Comparison of ENCODE assay signal across 20 cellular contexts in genomic region chr4:94284889-94285288, GRCh38. TPM values are rescaled to one million over a fixed set of nuclear protein-coding genes. Genes with fewer than 3 reads are reported as not detected.
"Had no signal": no experiment of that assay in that cellular context is flagged by ENCODE, and none has a peak within 500 bp of the region (broad histone marks: within the 10 kb centered on the region; RNA-seq: fewer than 3 reads in every experiment).

No MANE protein-coding gene starts in this region.

- DNase-seq: activated CD4-positive, alpha-beta T cell treated with anti-CD3 and anti-CD28 coated beads, Interleukin-2, amount 50 U/mL, for 1 hour; activated gamma-delta T cell; activated naive CD8-positive, alpha-beta T cell treated with anti-CD3 and anti-CD28 coated beads, Interleukin-2, amount 10 ng/mL, durations not matched to agents 7 days and 5 days; activated T-cell treated with anti-CD3 and anti-CD28 coated beads, Interleukin-2, amount 50 U/mL, for 4 hours; anterior cingulate cortex; cerebellar nuclear complex; effector memory CD8-positive, alpha-beta T cell; kidney glomerular epithelial cell; lower lobe of right lung; ovary; stimulated activated CD4-positive, alpha-beta T cell treated with anti-CD3 and anti-CD28 coated beads, Interleukin-12 subunit alpha, Interleukin-12 subunit beta, amount 100 ng/mL, for 4 hours; stimulated activated naive CD8-positive, alpha-beta T cell treated with anti-CD3 and anti-CD28 coated beads, Interleukin-15, Interleukin-2, amounts not matched to agents 100 U/mL and 50 U/mL, for 24 hours; upper lobe of right lung had no signal

- H3K4me1 ChIP-seq: lower lobe of right lung, suprapubic skin, upper lobe of right lung had no signal

- H3K4me1 Mint-ChIP-seq: activated naive CD8-positive, alpha-beta T cell treated with anti-CD3 and anti-CD28 coated beads, Interleukin-2, amount 10 ng/mL, durations not matched to agents 7 days and 5 days; mesothelial cell of epicardium; neural crest cell had no signal

- H3K36me3 ChIP-seq: ovary had no signal

- H3K27ac Mint-ChIP-seq: activated naive CD8-positive, alpha-beta T cell treated with anti-CD3 and anti-CD28 coated beads, Interleukin-2, amount 10 ng/mL, durations not matched to agents 7 days and 5 days; dendritic cell treated with granulocyte-macrophage colony-stimulating factor and Interleukin-4, amounts not matched to agents 40 ng/mL and 50 ng/mL, for 4 days; mesothelial cell of epicardium had no signal

- H3K9me3 Mint-ChIP-seq: activated naive CD8-positive, alpha-beta T cell treated with anti-CD3 and anti-CD28 coated beads, Interleukin-2, amount 10 ng/mL, durations not matched to agents 7 days and 5 days; activated T-cell treated with anti-CD3 and anti-CD28 coated beads, Interleukin-2, amount 50 U/mL, for 4 hours; dendritic cell treated with granulocyte-macrophage colony-stimulating factor and Interleukin-4, amounts not matched to agents 40 ng/mL and 50 ng/mL, for 4 days; effector memory CD8-positive, alpha-beta T cell; neural crest cell had no signal

- ATAC-seq: activated T-cell treated with anti-CD3 and anti-CD28 coated beads, Interleukin-2, amount 50 U/mL, for 4 hours; effector memory CD8-positive, alpha-beta T cell; lower lobe of right lung; stimulated activated naive CD8-positive, alpha-beta T cell treated with anti-CD3 and anti-CD28 coated beads, Interleukin-15, Interleukin-2, amounts not matched to agents 100 U/mL and 50 U/mL, for 24 hours; upper lobe of right lung had no signal

- H3K27me3 ChIP-seq: hepatocyte, ovary, suprapubic skin, upper lobe of right lung had no signal

- H3K4me3 Mint-ChIP-seq: activated naive CD8-positive, alpha-beta T cell treated with anti-CD3 and anti-CD28 coated beads, Interleukin-2, amount 10 ng/mL, durations not matched to agents 7 days and 5 days; activated T-cell treated with anti-CD3 and anti-CD28 coated beads, Interleukin-2, amount 50 U/mL, for 4 hours; dendritic cell treated with granulocyte-macrophage colony-stimulating factor and Interleukin-4, amounts not matched to agents 40 ng/mL and 50 ng/mL, for 4 days; effector memory CD8-positive, alpha-beta T cell; mesothelial cell of epicardium; neural crest cell had no signal

- H3K27ac ChIP-seq: epithelial cell of prostate, hepatocyte, lower lobe of right lung, ovary, suprapubic skin, upper lobe of right lung had no signal

- H3K4me3 ChIP-seq: hepatocyte, lower lobe of right lung, ovary, suprapubic skin, upper lobe of right lung had no signal

- H3K9me3 ChIP-seq: lower lobe of right lung, ovary, suprapubic skin, upper lobe of right lung had no signal

RNA-seq across cellular contexts. Expression of gene HPGDS, which starts 57.7 kb away (rescaled TPM):
- total RNA-seq: activated naive CD8-positive, alpha-beta T cell treated with anti-CD3 and anti-CD28 coated beads, Interleukin-2, amount 10 ng/mL, durations not matched to agents 7 days and 5 days; mesothelial cell of epicardium; myocyte; neural crest cell had no signal
